ENCODE assay signal across 8 cellular contexts in genomic region chr5:96256795-96257470, GRCh38.
A peak's percentile ranks its signal among the peaks of the same experiment; 100 is the strongest.
DNase-seq lines count a peak whose midpoint lies in the region; ATAC-seq, FAIRE-seq and TF ChIP-seq lines count a peak whose summit lies in the region.

No MANE protein-coding gene starts in this region.

- no peaks in the 10 kb centered on the region for H3K27me3 ChIP-seq in lower lobe of right lung (ENCODE audit: low read depth)

- peak; percentile 37 for TF ChIP-seq CTCF in D721Med (IDR thresholded peaks at IDR 0.05; ENCODE audit: insufficient read depth, missing control alignments)
- TF ChIP-seq CTCF in lower lobe of right lung (IDR thresholded peaks at IDR 0.05) = no peak

- intact Hi-C loops in head of caudate nucleus (cut with DNase I) (no loop called here), lower lobe of right lung (cut with DNase I) (no loop called here)

- H3K27ac ChIP-seq in lower lobe of right lung = no peak overlapping the region

- peaks cover 9% of the 10 kb centered on the region for H3K4me1 ChIP-seq in lower lobe of right lung

- no peaks in the 10 kb centered on the region for H3K9me3 ChIP-seq in lower lobe of right lung

- peak; percentile 90 for FAIRE-seq in D721Med (lab: Jason Lieb, UNC)

- DNase-seq in D721Med (ENCODE audit: insufficient read length, low spot score) = no peak
- DNase-seq in NCI-H82 treated with DMSO at 0.1 percent for 48 hours (lab: John Stamatoyannopoulos, UW; ENCODE audit: unreplicated experiment) = peak; percentile 12
- DNase-seq in head of caudate nucleus = peak in 23 of 42 donors; percentile 11 to 60 (median 22)
- DNase-seq in activated T-cell treated with anti-CD3 and anti-CD28 coated beads for 4 hours = no peak
- DNase-seq in lower lobe of right lung = no peak

- peak; percentile 56 for ATAC-seq in GM21526 (IDR thresholded peaks at IDR 0.05; ENCODE audit: low FRiP score, unreplicated experiment)
- no peak for ATAC-seq in GM21515 (IDR thresholded peaks at IDR 0.05; ENCODE audit: unreplicated experiment)
- ATAC-seq in GM18870 (IDR thresholded peaks at IDR 0.05; ENCODE audit: unreplicated experiment) = no peak
- ATAC-seq in lower lobe of right lung = no peak

- H3K36me3 ChIP-seq in lower lobe of right lung = no peaks in the 10 kb centered on the region

- H3K4me3 ChIP-seq in lower lobe of right lung = no peak overlapping the region

Comparison
In these comparisons a context has a peak if more than half of its experiments do, and no peak if none do; other contexts are left out.
1. DNase-seq: peak in NCI-H82 treated with DMSO at 0.1 percent for 48 hours (single experiment) and head of caudate nucleus (23 of 42); none in D721Med (single experiment), activated T-cell treated with anti-CD3 and anti-CD28 coated beads for 4 hours (single experiment) and lower lobe of right lung (single experiment).